22 cellular contexts compared by ENCODE assay signal in genomic region chr13:106752584-106753202, GRCh38.
DNase-seq lines count a peak whose midpoint lies in the region; ATAC-seq and TF ChIP-seq lines count a peak whose summit lies in the region.
"Had no signal": no experiment of that assay in that cellular context is flagged by ENCODE, and none has a peak within 500 bp of the region (broad histone marks: within the 10 kb centered on the region; RNA-seq: fewer than 3 reads in every experiment).

No MANE protein-coding gene starts in this region.

- no peak for ATAC-seq in esophagus mucosa
- ATAC-seq: naive thymus-derived CD8-positive, alpha-beta T cell; SK-N-SH treated with all-trans-retinoic acid at 6 μM for 48 hours; stimulated activated naive CD8-positive, alpha-beta T cell treated with anti-CD3 and anti-CD28 coated beads, Interleukin-15, Interleukin-2, amounts not matched to agents 100 U/mL and 50 U/mL, for 24 hours had no signal

- no peak for TF ChIP-seq CTCF in HEK293 (tag by site-specific recombination; IDR thresholded peaks at IDR 0.05)

- no peak overlapping the region for H3K27ac ChIP-seq in HEK293 (ENCODE audit: extremely low read depth, low read depth, low read length)
- peak overlapping the region; percentile 41 for H3K27ac ChIP-seq in ectodermal cell (ENCODE audit: insufficient read depth, low read depth, low read length, poor library complexity, severe bottlenecking)
- H3K27ac ChIP-seq: prostate gland had no signal

- peaks cover 2% of the 10 kb centered on the region for H3K27me3 Mint-ChIP-seq in T-helper 2 cell treated with Interferon-gamma antibody and Interleukin-4, amounts not matched to agents 5 μg/mL and 100 μg/mL, for 36 hours (ENCODE audit: low read depth)

- H3K4me3 ChIP-seq in HEK293 (ENCODE audit: low read depth, low read length) (no peak overlapping the region), ectodermal cell (ENCODE audit: insufficient read depth, low read depth, low read length) (no peak overlapping the region)
- H3K4me3 ChIP-seq: prostate gland, transverse colon had no signal

- H3K27ac Mint-ChIP-seq in T-helper 2 cell treated with Interferon-gamma antibody and Interleukin-4, amounts not matched to agents 5 μg/mL and 100 μg/mL, for 36 hours: no peak overlapping the region
- H3K27ac Mint-ChIP-seq: activated CD4-positive, alpha-beta memory T cell treated with anti-CD3 and anti-CD28 coated beads for 36 hours; naive thymus-derived CD8-positive, alpha-beta T cell had no signal

- CTCF ChIA-PET in HEK293 (lab: Yijun Ruan, JAX): no interaction called here

- POLR2A ChIA-PET in HEK293 (lab: Yijun Ruan, JAX): no interaction called here

- no peaks in the 10 kb centered on the region for H3K36me3 Mint-ChIP-seq in T-helper 2 cell treated with Interferon-gamma antibody and Interleukin-4, amounts not matched to agents 5 μg/mL and 100 μg/mL, for 36 hours (ENCODE audit: low read depth)
- H3K36me3 Mint-ChIP-seq: activated CD4-positive, alpha-beta memory T cell treated with anti-CD3 and anti-CD28 coated beads for 36 hours; CD8-positive, alpha-beta memory T cell; naive thymus-derived CD8-positive, alpha-beta T cell had no signal

- WGBS in ectodermal cell, 2 experiments: 64 to 65% methylated on average over 6 of the region's 6 CpGs

- no peaks in the 10 kb centered on the region for H3K9me3 Mint-ChIP-seq in T-helper 2 cell treated with Interferon-gamma antibody and Interleukin-4, amounts not matched to agents 5 μg/mL and 100 μg/mL, for 36 hours
- H3K9me3 Mint-ChIP-seq: activated CD4-positive, alpha-beta memory T cell treated with anti-CD3 and anti-CD28 coated beads for 36 hours had no signal

- H3K4me1 ChIP-seq in HEK293 (ENCODE audit: control insufficient read depth, insufficient read depth, low read length) (no peaks in the 10 kb centered on the region), ectodermal cell (ENCODE audit: control insufficient read depth, insufficient read depth, low read length) (peaks cover 25% of the 10 kb centered on the region)
- H3K4me1 ChIP-seq: prostate gland, transverse colon had no signal

- no peaks in the 10 kb centered on the region for H3K27me3 ChIP-seq in ectodermal cell (ENCODE audit: control insufficient read depth, insufficient read depth, low read length, poor library complexity, severe bottlenecking)
- H3K27me3 ChIP-seq: transverse colon had no signal

- H3K9me3 ChIP-seq in HEK293 (ENCODE audit: control insufficient read depth, insufficient read depth, low read depth, low read length) (no peaks in the 10 kb centered on the region), ectodermal cell (ENCODE audit: control insufficient read depth, low read length) (no peaks in the 10 kb centered on the region)
- H3K9me3 ChIP-seq: prostate gland, transverse colon had no signal

- no peaks in the 10 kb centered on the region for H3K36me3 ChIP-seq in HEK293 (ENCODE audit: control insufficient read depth in 2 of 2, insufficient read depth in 1 of 2, low read length in 2 of 2)
- H3K36me3 ChIP-seq in ectodermal cell (ENCODE audit: control insufficient read depth, insufficient read depth, low read length): no peaks in the 10 kb centered on the region
- H3K36me3 ChIP-seq: prostate gland, transverse colon had no signal

- H3K4me3 Mint-ChIP-seq in T-helper 2 cell treated with Interferon-gamma antibody and Interleukin-4, amounts not matched to agents 5 μg/mL and 100 μg/mL, for 36 hours: no peak overlapping the region
- H3K4me3 Mint-ChIP-seq: activated CD4-positive, alpha-beta memory T cell treated with anti-CD3 and anti-CD28 coated beads for 36 hours; CD8-positive, alpha-beta memory T cell; naive thymus-derived CD8-positive, alpha-beta T cell had no signal

- no peaks in the 10 kb centered on the region for H3K4me1 Mint-ChIP-seq in T-helper 2 cell treated with Interferon-gamma antibody and Interleukin-4, amounts not matched to agents 5 μg/mL and 100 μg/mL, for 36 hours (ENCODE audit: low read depth)
- H3K4me1 Mint-ChIP-seq: CD8-positive, alpha-beta memory T cell had no signal

- peak; percentile 61 for DNase-seq in medulla oblongata (ENCODE audit: extremely low spot score)
- peak; percentile 26 for DNase-seq in retina
- no peak for DNase-seq in T-helper 2 cell treated with Interferon-gamma antibody and Interleukin-4, amounts not matched to agents 5 μg/mL and 100 μg/mL, for 36 hours (ENCODE audit: low spot score)
- no peak for DNase-seq in NCI-H2029 (lab: John Stamatoyannopoulos, UW)
- no peak for DNase-seq in cerebellar nuclear complex (lab: John Stamatoyannopoulos, UW)
- DNase-seq: activated CD4-positive, alpha-beta memory T cell treated with anti-CD3 and anti-CD28 coated beads for 36 hours; activated gamma-delta T cell treated with Interleukin-2 at 50 U/mL for 16 hours; CD8-positive, alpha-beta memory T cell; H7; islet precursor cell; naive thymus-derived CD8-positive, alpha-beta T cell; NCI-H524 treated with DMSO at 0.1 percent for 48 hours; RPMI8226; stimulated activated CD4-positive, alpha-beta T cell treated with anti-CD3 and anti-CD28 coated beads, Interleukin-4, amount 100 ng/mL, for 4 hours; stimulated activated naive CD8-positive, alpha-beta T cell treated with anti-CD3 and anti-CD28 coated beads, Interleukin-15, Interleukin-2, amounts not matched to agents 100 U/mL and 50 U/mL, for 24 hours; T-helper 9 cell; transverse colon had no signal

TF ChIP-seq in HEK293, 187 proteins besides CTCF, POLR2A, EP300 and RAD21:
- TF ChIP-seq ZNF488 (tag by site-specific recombination; IDR thresholded peaks at IDR 0.05): no peak
- no peak for TF ChIP-seq ZNF580 (tag by site-specific recombination; IDR thresholded peaks at IDR 0.05)
- peak; percentile 18; the same call in 1 of the 2 replicates for TF ChIP-seq ZNF362 (tag by site-specific recombination; IDR thresholded peaks at IDR 0.05)
- TF ChIP-seq ZNF791 (tag by site-specific recombination; IDR thresholded peaks at IDR 0.05): no peak
- no peak for TF ChIP-seq ZNF664 (tag by site-specific recombination; IDR thresholded peaks at IDR 0.05)

Comparison
In these comparisons a context has a peak if more than half of its experiments do, and no peak if none do; other contexts are left out.
1. DNase-seq: peak in medulla oblongata (single experiment) and retina (single experiment); none in T-helper 2 cell treated with Interferon-gamma antibody and Interleukin-4, amounts not matched to agents 5 μg/mL and 100 μg/mL, for 36 hours (single experiment), NCI-H2029 (single experiment) and cerebellar nuclear complex (0 of 2).